In the genomic region with DNA sequence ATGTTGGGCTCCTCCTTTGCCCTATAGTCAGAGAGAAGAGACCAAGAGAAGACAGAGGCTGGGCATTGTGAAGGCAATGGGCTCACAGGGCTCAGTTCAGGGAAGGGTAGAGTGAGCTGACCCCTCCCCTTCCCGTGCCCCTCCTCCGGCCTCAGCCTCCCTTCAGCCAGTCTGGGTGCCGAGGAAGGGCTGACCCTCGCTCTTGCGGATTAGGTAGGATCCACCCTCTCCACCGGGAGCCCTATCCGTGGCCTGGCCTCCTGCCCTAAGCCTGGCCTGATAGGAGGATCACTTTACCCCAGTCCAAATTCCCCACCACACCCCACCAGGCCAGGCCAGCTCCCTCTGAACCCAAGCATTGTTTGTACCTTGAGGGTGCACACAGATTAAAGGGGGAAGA, we compare ENCODE assay signal across 1 cellular context.
TF ChIP-seq lines count a peak whose summit lies in the region.

No MANE protein-coding gene starts in this region.

TF ChIP-seq in HCT116, 20 proteins besides CTCF, POLR2A, EP300 and RAD21 (continued from another document):
- TF ChIP-seq, protein P1, sequence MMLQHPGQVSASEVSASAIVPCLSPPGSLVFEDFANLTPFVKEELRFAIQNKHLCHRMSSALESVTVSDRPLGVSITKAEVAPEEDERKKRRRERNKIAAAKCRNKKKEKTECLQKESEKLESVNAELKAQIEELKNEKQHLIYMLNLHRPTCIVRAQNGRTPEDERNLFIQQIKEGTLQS (IDR thresholded peaks at IDR 0.05) = no peak
- no peak for TF ChIP-seq POLR2AphosphoS5 (IDR thresholded peaks at IDR 0.05; ENCODE audit: low read depth, low read length)
- TF ChIP-seq FOSL1 (IDR thresholded peaks at IDR 0.05; ENCODE audit: low read depth) = no peak
- TF ChIP-seq EZH2 (IDR thresholded peaks at IDR 0.05) = no peak
- no peak for TF ChIP-seq EZH2phosphoT487 (IDR thresholded peaks at IDR 0.05; ENCODE audit: borderline replicate concordance)
- no peak for TF ChIP-seq JUND (IDR thresholded peaks at IDR 0.05)
- TF ChIP-seq, protein P2, sequence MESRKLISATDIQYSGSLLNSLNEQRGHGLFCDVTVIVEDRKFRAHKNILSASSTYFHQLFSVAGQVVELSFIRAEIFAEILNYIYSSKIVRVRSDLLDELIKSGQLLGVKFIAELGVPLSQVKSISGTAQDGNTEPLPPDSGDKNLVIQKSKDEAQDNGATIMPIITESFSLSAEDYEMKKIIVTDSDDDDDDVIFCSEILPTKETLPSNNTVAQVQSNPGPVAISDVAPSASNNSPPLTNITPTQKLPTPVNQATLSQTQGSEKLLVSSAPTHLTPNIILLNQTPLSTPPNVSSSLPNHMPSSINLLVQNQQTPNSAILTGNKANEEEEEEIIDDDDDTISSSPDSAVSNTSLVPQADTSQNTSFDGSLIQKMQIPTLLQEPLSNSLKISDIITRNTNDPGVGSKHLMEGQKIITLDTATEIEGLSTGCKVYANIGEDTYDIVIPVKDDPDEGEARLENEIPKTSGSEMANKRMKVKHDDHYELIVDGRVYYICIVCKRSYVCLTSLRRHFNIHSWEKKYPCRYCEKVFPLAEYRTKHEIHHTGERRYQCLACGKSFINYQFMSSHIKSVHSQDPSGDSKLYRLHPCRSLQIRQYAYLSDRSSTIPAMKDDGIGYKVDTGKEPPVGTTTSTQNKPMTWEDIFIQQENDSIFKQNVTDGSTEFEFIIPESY (IDR thresholded peaks at IDR 0.05; ENCODE audit: extremely low read depth, insufficient replicate concordance, low read length) = no peak
